1 cellular context compared by ENCODE assay signal in the genomic region with DNA sequence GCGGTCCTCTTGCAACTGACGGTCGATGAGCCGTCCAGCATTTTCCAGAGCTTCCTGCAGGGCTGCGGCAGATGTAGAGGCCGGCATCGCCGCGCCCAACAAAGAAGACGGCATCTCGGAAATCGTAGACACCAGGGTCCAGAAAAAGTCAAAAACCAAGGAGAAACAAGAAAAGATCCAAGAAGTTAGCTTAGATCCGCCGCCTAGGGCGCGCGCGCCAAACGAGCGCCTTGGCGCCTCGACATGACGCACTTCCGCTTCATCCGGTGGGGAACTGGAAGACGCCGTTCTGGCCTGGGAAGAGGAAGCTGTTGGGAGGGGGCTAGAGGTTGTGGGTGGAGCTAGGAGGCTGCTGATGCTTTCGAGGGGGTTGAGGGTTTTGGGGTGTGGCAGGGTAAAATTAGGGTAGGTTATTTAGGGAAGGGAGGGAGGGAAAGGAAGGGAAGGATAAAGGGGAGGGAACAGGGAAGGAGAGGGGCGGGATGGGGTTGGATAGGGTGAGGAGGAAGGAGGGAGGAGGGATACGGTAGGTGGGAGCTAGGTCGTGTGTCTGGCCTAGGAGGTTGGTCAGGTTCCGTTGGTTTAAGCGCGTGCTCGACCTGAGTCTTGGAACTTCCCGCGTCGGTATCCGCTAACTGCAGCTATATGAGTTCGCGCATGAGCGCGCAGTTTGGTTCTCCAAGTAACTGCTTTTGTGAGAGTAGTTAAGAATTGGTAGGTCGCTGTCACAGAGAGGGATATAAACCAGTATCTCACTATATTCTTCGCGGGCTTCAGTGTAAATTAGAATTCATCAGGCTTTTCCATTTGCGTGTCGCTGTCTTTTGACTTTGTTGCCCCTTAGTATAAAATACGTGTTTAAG.
TF ChIP-seq lines count a peak whose summit lies in the region.

A gene (minus strand): TSS at position 243 of the 863 bp plus-strand sequence. CDS start 129 bp downstream, at position 114.

TF ChIP-seq in K562, 482 proteins besides CTCF, POLR2A, EP300 and RAD21 (continued from another document and continues in another):
- TF ChIP-seq, protein P1, sequence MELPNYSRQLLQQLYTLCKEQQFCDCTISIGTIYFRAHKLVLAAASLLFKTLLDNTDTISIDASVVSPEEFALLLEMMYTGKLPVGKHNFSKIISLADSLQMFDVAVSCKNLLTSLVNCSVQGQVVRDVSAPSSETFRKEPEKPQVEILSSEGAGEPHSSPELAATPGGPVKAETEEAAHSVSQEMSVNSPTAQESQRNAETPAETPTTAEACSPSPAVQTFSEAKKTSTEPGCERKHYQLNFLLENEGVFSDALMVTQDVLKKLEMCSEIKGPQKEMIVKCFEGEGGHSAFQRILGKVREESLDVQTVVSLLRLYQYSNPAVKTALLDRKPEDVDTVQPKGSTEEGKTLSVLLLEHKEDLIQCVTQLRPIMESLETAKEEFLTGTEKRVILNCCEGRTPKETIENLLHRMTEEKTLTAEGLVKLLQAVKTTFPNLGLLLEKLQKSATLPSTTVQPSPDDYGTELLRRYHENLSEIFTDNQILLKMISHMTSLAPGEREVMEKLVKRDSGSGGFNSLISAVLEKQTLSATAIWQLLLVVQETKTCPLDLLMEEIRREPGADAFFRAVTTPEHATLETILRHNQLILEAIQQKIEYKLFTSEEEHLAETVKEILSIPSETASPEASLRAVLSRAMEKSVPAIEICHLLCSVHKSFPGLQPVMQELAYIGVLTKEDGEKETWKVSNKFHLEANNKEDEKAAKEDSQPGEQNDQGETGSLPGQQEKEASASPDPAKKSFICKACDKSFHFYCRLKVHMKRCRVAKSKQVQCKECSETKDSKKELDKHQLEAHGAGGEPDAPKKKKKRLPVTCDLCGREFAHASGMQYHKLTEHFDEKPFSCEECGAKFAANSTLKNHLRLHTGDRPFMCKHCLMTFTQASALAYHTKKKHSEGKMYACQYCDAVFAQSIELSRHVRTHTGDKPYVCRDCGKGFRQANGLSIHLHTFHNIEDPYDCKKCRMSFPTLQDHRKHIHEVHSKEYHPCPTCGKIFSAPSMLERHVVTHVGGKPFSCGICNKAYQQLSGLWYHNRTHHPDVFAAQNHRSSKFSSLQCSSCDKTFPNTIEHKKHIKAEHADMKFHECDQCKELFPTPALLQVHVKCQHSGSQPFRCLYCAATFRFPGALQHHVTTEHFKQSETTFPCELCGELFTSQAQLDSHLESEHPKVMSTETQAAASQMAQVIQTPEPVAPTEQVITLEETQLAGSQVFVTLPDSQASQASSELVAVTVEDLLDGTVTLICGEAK (IDR thresholded peaks at IDR 0.05): peak; percentile 98
- TF ChIP-seq, protein P1 (CRISPR knock-in tag; IDR thresholded peaks at IDR 0.05): no peak
- TF ChIP-seq, protein P2, sequence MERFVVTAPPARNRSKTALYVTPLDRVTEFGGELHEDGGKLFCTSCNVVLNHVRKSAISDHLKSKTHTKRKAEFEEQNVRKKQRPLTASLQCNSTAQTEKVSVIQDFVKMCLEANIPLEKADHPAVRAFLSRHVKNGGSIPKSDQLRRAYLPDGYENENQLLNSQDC (CRISPR knock-in tag; IDR thresholded peaks at IDR 0.05): peak; percentile 6; the same call in 1 of the 2 replicates
- peak in 1 of 2 experiments; percentile 60; a peak in 2 of 4 replicates for TF ChIP-seq KDM1A (IDR thresholded peaks at IDR 0.05)
- peak; percentile 40; the same call in 1 of the 2 replicates for TF ChIP-seq CBFA2T3 (IDR thresholded peaks at IDR 0.05)
- TF ChIP-seq, protein P3, sequence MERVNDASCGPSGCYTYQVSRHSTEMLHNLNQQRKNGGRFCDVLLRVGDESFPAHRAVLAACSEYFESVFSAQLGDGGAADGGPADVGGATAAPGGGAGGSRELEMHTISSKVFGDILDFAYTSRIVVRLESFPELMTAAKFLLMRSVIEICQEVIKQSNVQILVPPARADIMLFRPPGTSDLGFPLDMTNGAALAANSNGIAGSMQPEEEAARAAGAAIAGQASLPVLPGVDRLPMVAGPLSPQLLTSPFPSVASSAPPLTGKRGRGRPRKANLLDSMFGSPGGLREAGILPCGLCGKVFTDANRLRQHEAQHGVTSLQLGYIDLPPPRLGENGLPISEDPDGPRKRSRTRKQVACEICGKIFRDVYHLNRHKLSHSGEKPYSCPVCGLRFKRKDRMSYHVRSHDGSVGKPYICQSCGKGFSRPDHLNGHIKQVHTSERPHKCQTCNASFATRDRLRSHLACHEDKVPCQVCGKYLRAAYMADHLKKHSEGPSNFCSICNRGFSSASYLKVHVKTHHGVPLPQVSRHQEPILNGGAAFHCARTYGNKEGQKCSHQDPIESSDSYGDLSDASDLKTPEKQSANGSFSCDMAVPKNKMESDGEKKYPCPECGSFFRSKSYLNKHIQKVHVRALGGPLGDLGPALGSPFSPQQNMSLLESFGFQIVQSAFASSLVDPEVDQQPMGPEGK (CRISPR knock-in tag; IDR thresholded peaks at IDR 0.05; ENCODE audit: borderline replicate concordance): peak; percentile 81; the same call in 1 of the 2 replicates
- peak; percentile 60; the same call in 1 of the 2 replicates for TF ChIP-seq ZSCAN29 (IDR thresholded peaks at IDR 0.05)
- peak; percentile 28; the same call in 1 of the 2 replicates for TF ChIP-seq BACH1 (tag; IDR thresholded peaks at IDR 0.05)
- peak; percentile 44 for TF ChIP-seq MXI1 (IDR thresholded peaks at IDR 0.05; ENCODE audit: low read depth, low read length)
- TF ChIP-seq SIN3A (IDR thresholded peaks at IDR 0.05; ENCODE audit: borderline replicate concordance in 2 of 2, control insufficient read depth in 1 of 2, low read depth in 2 of 2, low read length in 2 of 2): peak; percentile 61 to 87; a peak in 2 of 4 replicates
- peak; percentile 100 for TF ChIP-seq MTA1 (IDR thresholded peaks at IDR 0.05; ENCODE audit: borderline replicate concordance)
- TF ChIP-seq, protein P4, sequence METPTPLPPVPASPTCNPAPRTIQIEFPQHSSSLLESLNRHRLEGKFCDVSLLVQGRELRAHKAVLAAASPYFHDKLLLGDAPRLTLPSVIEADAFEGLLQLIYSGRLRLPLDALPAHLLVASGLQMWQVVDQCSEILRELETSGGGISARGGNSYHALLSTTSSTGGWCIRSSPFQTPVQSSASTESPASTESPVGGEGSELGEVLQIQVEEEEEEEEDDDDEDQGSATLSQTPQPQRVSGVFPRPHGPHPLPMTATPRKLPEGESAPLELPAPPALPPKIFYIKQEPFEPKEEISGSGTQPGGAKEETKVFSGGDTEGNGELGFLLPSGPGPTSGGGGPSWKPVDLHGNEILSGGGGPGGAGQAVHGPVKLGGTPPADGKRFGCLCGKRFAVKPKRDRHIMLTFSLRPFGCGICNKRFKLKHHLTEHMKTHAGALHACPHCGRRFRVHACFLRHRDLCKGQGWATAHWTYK (CRISPR knock-in tag; IDR thresholded peaks at IDR 0.05): peak; percentile 42; the same call in 1 of the 2 replicates
- peak in 1 of 2 experiments; percentile 31; a peak in 1 of 4 replicates for TF ChIP-seq RCOR1 (IDR thresholded peaks at IDR 0.05; ENCODE audit: borderline replicate concordance in 1 of 2, low read depth in 2 of 2, low read length in 2 of 2)
- no peak for TF ChIP-seq TEAD2 (tag; IDR thresholded peaks at IDR 0.05)
- TF ChIP-seq ATF7 (IDR thresholded peaks at IDR 0.05): peak; percentile 76
- peak; percentile 99 for TF ChIP-seq CREM (IDR thresholded peaks at IDR 0.05; ENCODE audit: low read depth)
- peak; percentile 73; the same call in 1 of the 2 replicates for TF ChIP-seq ZNF224 (CRISPR knock-in tag; IDR thresholded peaks at IDR 0.05)
- TF ChIP-seq PTTG1 (tag; IDR thresholded peaks at IDR 0.05; ENCODE audit: low read depth): no peak
- TF ChIP-seq, protein P5, sequence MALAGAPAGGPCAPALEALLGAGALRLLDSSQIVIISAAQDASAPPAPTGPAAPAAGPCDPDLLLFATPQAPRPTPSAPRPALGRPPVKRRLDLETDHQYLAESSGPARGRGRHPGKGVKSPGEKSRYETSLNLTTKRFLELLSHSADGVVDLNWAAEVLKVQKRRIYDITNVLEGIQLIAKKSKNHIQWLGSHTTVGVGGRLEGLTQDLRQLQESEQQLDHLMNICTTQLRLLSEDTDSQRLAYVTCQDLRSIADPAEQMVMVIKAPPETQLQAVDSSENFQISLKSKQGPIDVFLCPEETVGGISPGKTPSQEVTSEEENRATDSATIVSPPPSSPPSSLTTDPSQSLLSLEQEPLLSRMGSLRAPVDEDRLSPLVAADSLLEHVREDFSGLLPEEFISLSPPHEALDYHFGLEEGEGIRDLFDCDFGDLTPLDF (CRISPR knock-in tag; IDR thresholded peaks at IDR 0.05): peak; percentile 87
- peak; percentile 84 for TF ChIP-seq MYBL2 (IDR thresholded peaks at IDR 0.05; ENCODE audit: low read depth)
- no peak for TF ChIP-seq MYBL2 (CRISPR knock-in tag; IDR thresholded peaks at IDR 0.05; ENCODE audit: borderline replicate concordance)
- peak; percentile 69 for TF ChIP-seq POLR2AphosphoS5 (IDR thresholded peaks at IDR 0.05; ENCODE audit: control insufficient read depth, insufficient read depth, low read depth, low read length)
- TF ChIP-seq, protein P6, sequence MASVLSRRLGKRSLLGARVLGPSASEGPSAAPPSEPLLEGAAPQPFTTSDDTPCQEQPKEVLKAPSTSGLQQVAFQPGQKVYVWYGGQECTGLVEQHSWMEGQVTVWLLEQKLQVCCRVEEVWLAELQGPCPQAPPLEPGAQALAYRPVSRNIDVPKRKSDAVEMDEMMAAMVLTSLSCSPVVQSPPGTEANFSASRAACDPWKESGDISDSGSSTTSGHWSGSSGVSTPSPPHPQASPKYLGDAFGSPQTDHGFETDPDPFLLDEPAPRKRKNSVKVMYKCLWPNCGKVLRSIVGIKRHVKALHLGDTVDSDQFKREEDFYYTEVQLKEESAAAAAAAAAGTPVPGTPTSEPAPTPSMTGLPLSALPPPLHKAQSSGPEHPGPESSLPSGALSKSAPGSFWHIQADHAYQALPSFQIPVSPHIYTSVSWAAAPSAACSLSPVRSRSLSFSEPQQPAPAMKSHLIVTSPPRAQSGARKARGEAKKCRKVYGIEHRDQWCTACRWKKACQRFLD (CRISPR knock-in tag; IDR thresholded peaks at IDR 0.05): 0 out of 2 replicates have a peak, but pooled peaks have one; percentile 82
- TF ChIP-seq POLR3A (IDR thresholded peaks at IDR 0.05; ENCODE audit: borderline replicate concordance, extremely low read depth, insufficient read depth, insufficient read length): no peak
- TF ChIP-seq, protein P7, sequence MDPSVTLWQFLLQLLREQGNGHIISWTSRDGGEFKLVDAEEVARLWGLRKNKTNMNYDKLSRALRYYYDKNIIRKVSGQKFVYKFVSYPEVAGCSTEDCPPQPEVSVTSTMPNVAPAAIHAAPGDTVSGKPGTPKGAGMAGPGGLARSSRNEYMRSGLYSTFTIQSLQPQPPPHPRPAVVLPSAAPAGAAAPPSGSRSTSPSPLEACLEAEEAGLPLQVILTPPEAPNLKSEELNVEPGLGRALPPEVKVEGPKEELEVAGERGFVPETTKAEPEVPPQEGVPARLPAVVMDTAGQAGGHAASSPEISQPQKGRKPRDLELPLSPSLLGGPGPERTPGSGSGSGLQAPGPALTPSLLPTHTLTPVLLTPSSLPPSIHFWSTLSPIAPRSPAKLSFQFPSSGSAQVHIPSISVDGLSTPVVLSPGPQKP (CRISPR knock-in tag; IDR thresholded peaks at IDR 0.05): no peak
- peak; percentile 96 for TF ChIP-seq POLR2H (tag; IDR thresholded peaks at IDR 0.05; ENCODE audit: low read depth)
- TF ChIP-seq, protein P8, sequence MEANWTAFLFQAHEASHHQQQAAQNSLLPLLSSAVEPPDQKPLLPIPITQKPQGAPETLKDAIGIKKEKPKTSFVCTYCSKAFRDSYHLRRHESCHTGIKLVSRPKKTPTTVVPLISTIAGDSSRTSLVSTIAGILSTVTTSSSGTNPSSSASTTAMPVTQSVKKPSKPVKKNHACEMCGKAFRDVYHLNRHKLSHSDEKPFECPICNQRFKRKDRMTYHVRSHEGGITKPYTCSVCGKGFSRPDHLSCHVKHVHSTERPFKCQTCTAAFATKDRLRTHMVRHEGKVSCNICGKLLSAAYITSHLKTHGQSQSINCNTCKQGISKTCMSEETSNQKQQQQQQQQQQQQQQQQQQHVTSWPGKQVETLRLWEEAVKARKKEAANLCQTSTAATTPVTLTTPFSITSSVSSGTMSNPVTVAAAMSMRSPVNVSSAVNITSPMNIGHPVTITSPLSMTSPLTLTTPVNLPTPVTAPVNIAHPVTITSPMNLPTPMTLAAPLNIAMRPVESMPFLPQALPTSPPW (CRISPR knock-in tag; IDR thresholded peaks at IDR 0.05): peak; percentile 90
- no peak for TF ChIP-seq U2AF2 (optimal IDR thresholded peaks at IDR 0.05; ENCODE audit: low read depth, low read length)
- peak; percentile 95 for TF ChIP-seq HDAC2 (IDR thresholded peaks at IDR 0.05)
- TF ChIP-seq FOXA1 (IDR thresholded peaks at IDR 0.05; ENCODE audit: borderline replicate concordance): no peak
- no peak; the same call in 1 of the 2 replicates for TF ChIP-seq TCF3 (CRISPR knock-in tag; IDR thresholded peaks at IDR 0.05)
- TF ChIP-seq, protein P9, sequence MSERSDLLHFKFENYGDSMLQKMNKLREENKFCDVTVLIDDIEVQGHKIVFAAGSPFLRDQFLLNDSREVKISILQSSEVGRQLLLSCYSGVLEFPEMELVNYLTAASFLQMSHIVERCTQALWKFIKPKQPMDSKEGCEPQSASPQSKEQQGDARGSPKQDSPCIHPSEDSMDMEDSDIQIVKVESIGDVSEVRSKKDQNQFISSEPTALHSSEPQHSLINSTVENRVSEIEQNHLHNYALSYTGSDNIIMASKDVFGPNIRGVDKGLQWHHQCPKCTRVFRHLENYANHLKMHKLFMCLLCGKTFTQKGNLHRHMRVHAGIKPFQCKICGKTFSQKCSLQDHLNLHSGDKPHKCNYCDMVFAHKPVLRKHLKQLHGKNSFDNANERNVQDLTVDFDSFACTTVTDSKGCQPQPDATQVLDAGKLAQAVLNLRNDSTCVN (CRISPR knock-in tag; IDR thresholded peaks at IDR 0.05): peak; percentile 99
